ENCODE assay signal across 8 cellular contexts in the genomic region with DNA sequence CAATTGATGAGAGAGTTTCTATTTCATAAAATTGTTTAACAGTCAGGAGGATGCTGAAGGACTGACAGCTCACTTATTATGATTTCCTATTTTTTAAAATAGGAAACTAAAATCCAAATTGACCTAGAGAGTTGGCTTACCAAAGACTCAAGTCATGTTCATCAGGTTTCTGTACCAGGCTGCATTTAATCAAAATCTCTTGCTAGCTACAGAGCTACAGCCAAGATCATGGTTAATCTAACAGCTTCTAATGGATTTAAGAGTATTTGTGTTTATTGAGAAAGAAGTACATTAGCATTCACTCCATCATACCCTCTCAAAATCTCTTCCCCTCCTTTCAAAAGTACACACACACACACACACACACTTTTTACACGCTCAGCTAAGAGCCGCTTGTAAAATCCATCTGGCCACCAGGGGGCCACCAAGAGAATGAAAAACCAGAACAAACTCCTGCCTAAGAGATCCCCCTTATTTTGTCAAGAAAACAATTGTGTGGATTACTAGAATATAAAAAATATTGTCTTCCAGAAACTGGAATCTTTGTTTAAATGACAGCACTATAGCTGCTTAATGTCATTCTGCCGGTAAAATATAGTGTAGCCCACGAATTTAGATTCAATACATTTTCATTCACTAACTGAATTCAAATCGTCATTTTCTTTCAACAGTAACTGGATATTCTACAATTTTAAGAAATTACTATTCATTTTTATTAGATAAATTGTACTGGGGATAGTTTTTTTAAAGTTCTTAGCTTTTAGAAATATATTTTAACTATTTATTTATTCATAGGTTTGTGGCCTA.
DNase-seq lines count a peak whose midpoint lies in the region; ATAC-seq, FAIRE-seq and TF ChIP-seq lines count a peak whose summit lies in the region.

No MANE protein-coding gene starts in this region.

- no peak overlapping the region for H2AFZ ChIP-seq in neural progenitor cell (replicated peaks)

- peak; percentile 84 for TF ChIP-seq CTCF in Panc1 (IDR thresholded peaks at IDR 0.05)
- TF ChIP-seq CTCF in fibroblast of pulmonary artery (IDR thresholded peaks at IDR 0.05; ENCODE audit: low read length, missing control alignments) = peak; percentile 82
- TF ChIP-seq CTCF in neural progenitor cell (IDR thresholded peaks at IDR 0.05) = peak; percentile 97
- TF ChIP-seq CTCF in stomach (IDR thresholded peaks at IDR 0.05) = peak in 5 of 7 experiments; percentile 61 to 87 (median 83)

- in situ Hi-C loops in Panc1 (cut with HindIII; ENCODE audit: low pct_unique_long_range_greater_than_20kb, low sequenced_read_pairs) = no loop called here

- FAIRE-seq in A204.1 (lab: Jason Lieb, UNC) = peak; percentile 23

- no peaks in the 10 kb centered on the region for H3K36me3 ChIP-seq in Panc1 (ENCODE audit: control insufficient read depth, insufficient read depth, low read length)
- no peaks in the 10 kb centered on the region for H3K36me3 ChIP-seq in neural progenitor cell
- H3K36me3 ChIP-seq in stomach = no peaks in the 10 kb centered on the region

- peaks cover 17% of the 10 kb centered on the region for H3K9me3 Mint-ChIP-seq in neural progenitor cell

- WGBS in stomach, 5 donors = 46 to 51% (median 48%) methylated on average over 5 of the region's 5 CpGs

- H3K4me3 ChIP-seq in Panc1 (ENCODE audit: low read depth in 2 of 2, low read length in 2 of 2) (no peak overlapping the region), fibroblast of pulmonary artery (replicated peaks; ENCODE audit: low read depth, low read length) (no peak overlapping the region), neural progenitor cell (no peak overlapping the region), stomach (no peak overlapping the region)

- no peak overlapping the region for H3K27ac Mint-ChIP-seq in neural progenitor cell

- H3K27me3 Mint-ChIP-seq in neural progenitor cell (ENCODE audit: insufficient read depth, low read depth) = no peaks in the 10 kb centered on the region

- H3K4me1 Mint-ChIP-seq in neural progenitor cell = no peaks in the 10 kb centered on the region

- ATAC-seq in GM18498 (IDR thresholded peaks at IDR 0.05; ENCODE audit: unreplicated experiment) (peak; percentile 79), HG03175 (IDR thresholded peaks at IDR 0.05; ENCODE audit: unreplicated experiment) (peak; percentile 86), Panc1 (no peak)

- H3K27ac ChIP-seq in Panc1 (ENCODE audit: low read length) (no peak overlapping the region), neural progenitor cell (no peak overlapping the region), stomach (no peak overlapping the region)

- DNase-seq in Panc1 (ENCODE audit: low read depth, low spot score) (peak; percentile 33), activated T-helper 1 cell treated with Interleukin-2 at 50 U/mL for 16 hours (ENCODE audit: low read depth) (peak; percentile 49), fibroblast of pulmonary artery (ENCODE audit: low read depth) (peak; percentile 82), neural progenitor cell (ENCODE audit: low spot score) (peak; percentile 66), stomach (peak; percentile 76)

- CTCF ChIA-PET in Panc1 (lab: Charles Lee) = interaction anchor here (0.6 kb wide), 1 partner anchor 44 kb away, joined by 3 read pairs; no protein-coding TSS in a partner anchor

- H3K9me3 ChIP-seq in Panc1 (ENCODE audit: control insufficient read depth, insufficient read depth, low read depth, low read length) = peaks cover 3% of the 10 kb centered on the region; the same call in 1 of the 2 replicates
- no peaks in the 10 kb centered on the region for H3K9me3 ChIP-seq in neural progenitor cell (ENCODE audit: low read depth)
- peaks cover 0 to 15% (median 3%) of the 10 kb centered on the region in 4 donors for H3K9me3 ChIP-seq in stomach

- no peak for TF ChIP-seq EP300 in stomach (IDR thresholded peaks at IDR 0.05)

- no peak overlapping the region for H3K4me3 Mint-ChIP-seq in neural progenitor cell

- no peaks in the 10 kb centered on the region for H3K79me2 ChIP-seq in neural progenitor cell (ENCODE audit: low read depth)

- H3K4me1 ChIP-seq in Panc1 (ENCODE audit: control insufficient read depth, insufficient read depth, low read length) = no peaks in the 10 kb centered on the region
- H3K4me1 ChIP-seq in neural progenitor cell = no peaks in the 10 kb centered on the region
- H3K4me1 ChIP-seq in stomach = peaks cover 0 to 4% (median 0%) of the 10 kb centered on the region in 4 donors

- H3K9ac ChIP-seq in neural progenitor cell = no peak overlapping the region

- no peak for TF ChIP-seq POLR2A in stomach (IDR thresholded peaks at IDR 0.05)

- POLR2A ChIA-PET in Panc1 (lab: Charles Lee) = interaction anchor here (0.6 kb wide), 1 partner anchor 334 kb away, joined by 3 read pairs; the partner anchor contains the start of gene BTG1

- H3K4me2 ChIP-seq in neural progenitor cell = no peak overlapping the region

- BruUV-seq in Panc1 (replicated peaks; lab: Mats Ljungman, UMichigan) = no TSS peak

- intact Hi-C loops in Panc1 (cut with micrococcal nuclease; ENCODE audit: unreplicated experiment) = loop anchor here (2.0 kb wide), 1 partner anchor 327 kb away; no protein-coding TSS in a partner anchor
- intact Hi-C loops in stomach (cut with DNase I; ENCODE audit: low total_unique reads) = loop anchor here (10.0 kb wide), 1 partner anchor 333 kb away; the partner anchor contains the start of gene BTG1

- no peaks in the 10 kb centered on the region for H4K20me1 ChIP-seq in neural progenitor cell (ENCODE audit: low read depth)

- H3K27me3 ChIP-seq in Panc1 (ENCODE audit: control insufficient read depth, insufficient read depth, low read length) = no peaks in the 10 kb centered on the region
- H3K27me3 ChIP-seq in neural progenitor cell = no peaks in the 10 kb centered on the region
- H3K27me3 ChIP-seq in stomach = no peaks in the 10 kb centered on the region

- H3F3A ChIP-seq in neural progenitor cell (ENCODE audit: low read depth) = no peaks in the 10 kb centered on the region

- H3K36me3 Mint-ChIP-seq in neural progenitor cell = no peaks in the 10 kb centered on the region
